ENCODE assay signal across 32 cellular contexts in the genomic region with DNA sequence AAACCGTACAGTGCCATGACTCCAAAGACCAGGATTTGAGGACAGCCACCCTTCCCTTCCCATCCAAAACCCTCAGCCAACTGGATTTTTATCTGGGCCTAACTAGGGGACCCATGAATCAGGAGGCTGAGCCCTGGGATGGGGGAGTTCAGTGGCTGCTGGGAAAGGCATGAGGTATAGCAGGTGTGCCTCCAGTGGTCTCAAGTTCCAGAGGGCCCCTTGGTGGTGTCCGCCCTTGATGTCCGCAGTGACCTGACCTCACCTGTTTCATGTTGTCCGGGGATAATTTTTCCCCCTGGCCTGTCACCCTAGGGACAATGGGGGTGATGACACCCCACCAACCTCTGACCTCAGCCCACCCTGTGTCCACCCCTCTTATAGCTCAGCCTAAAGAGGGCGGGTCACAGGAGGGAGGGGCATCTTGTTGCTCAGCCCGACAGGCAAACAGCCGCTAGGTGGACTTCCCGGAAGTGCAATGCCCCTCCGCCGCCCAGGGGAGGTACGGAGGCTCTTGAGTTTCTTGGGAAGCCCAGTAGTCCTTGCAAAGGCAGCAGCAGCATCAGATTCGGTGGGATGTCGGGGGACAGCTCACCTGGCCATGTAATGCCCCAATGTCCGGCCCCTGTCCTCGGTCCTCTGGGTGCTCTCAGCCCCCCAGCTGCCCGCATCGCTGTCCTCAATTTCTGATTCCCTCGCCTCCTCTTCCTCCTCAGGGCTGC. TPM values are rescaled to one million over a fixed set of nuclear protein-coding genes. Genes with fewer than 3 reads are reported as not detected.
"Had no signal": no experiment of that assay in that cellular context is flagged by ENCODE, and none has a peak within 500 bp of the region (broad histone marks: within the 10 kb centered on the region; RNA-seq: fewer than 3 reads in every experiment).

No MANE protein-coding gene starts in this region.

- ATAC-seq: activated CD4-positive, CD25-positive, alpha-beta regulatory T cell treated with anti-CD3 and anti-CD28 coated beads, Interleukin-2, amount 50 U/mL, for 24 hours; activated CD8-positive, alpha-beta T cell treated with anti-CD3 and anti-CD28 coated beads for 36 hours; activated naive CD4-positive, alpha-beta T cell treated with anti-CD3 and anti-CD28 coated beads, Interleukin-2, amount 50 U/mL, for 72 hours; activated T-cell treated with anti-CD3 and anti-CD28 coated beads, Interleukin-2, amount 50 U/mL, for 4 hours; activated T-helper 17 cell treated with anti-CD3 and anti-CD28 coated beads, Interleukin-2, amount 50 U/mL, for 72 hours; esophagus mucosa; heart left ventricle; T-helper 17 cell had no signal

- H3K4me1 ChIP-seq: ascending aorta, breast epithelium had no signal

- H3K27ac ChIP-seq: ascending aorta, breast epithelium, cardiac muscle cell, coronary artery, heart left ventricle had no signal

- H3K27me3 ChIP-seq: breast epithelium, cardiac muscle cell had no signal

- H3K9me3 ChIP-seq: ascending aorta, breast epithelium, heart left ventricle had no signal

- H3K4me3 ChIP-seq: ascending aorta, breast epithelium, cardiac muscle cell, coronary artery, dorsolateral prefrontal cortex, heart left ventricle had no signal

- H3K36me3 ChIP-seq: ascending aorta, breast epithelium, heart left ventricle had no signal

- FAIRE-seq: frontal cortex had no signal

- DNase-seq: activated B cell treated with CpG ODN at 0.5 μM for 24 hours; activated CD4-positive, alpha-beta T cell treated with anti-CD3 and anti-CD28 coated beads for 48 hours; activated CD4-positive, alpha-beta T cell treated with anti-CD3 and anti-CD28 coated beads, Interleukin-2, amount 50 U/mL, for 1 hour; activated CD4-positive, alpha-beta T cell treated with anti-CD3 and anti-CD28 coated beads, Interleukin-2, amount 50 U/mL, for 48 hours; activated CD8-positive, alpha-beta memory T cell treated with anti-CD3 and anti-CD28 coated beads for 24 hours; activated CD8-positive, alpha-beta T cell treated with anti-CD3 and anti-CD28 coated beads for 36 hours; activated gamma-delta T cell; activated naive CD4-positive, alpha-beta T cell; activated naive CD4-positive, alpha-beta T cell treated with anti-CD3 and anti-CD28 coated beads, Interleukin-2, amount 10 ng/mL, durations not matched to agents 7 days and 5 days; activated naive CD8-positive, alpha-beta T cell treated with anti-CD3 and anti-CD28 coated beads, Interleukin-2, amount 10 ng/mL, durations not matched to agents 7 days and 5 days; activated T-cell treated with anti-CD3 and anti-CD28 coated beads, Interleukin-2, amount 50 U/mL, for 4 hours; dorsolateral prefrontal cortex; effector memory CD4-positive, alpha-beta T cell; foreskin fibroblast; glutamatergic neuron; heart left ventricle; T-helper 1 cell; T-helper 17 cell; T1000; WERI-Rb-1 had no signal

RNA-seq across cellular contexts. Expression of a gene that starts 13.8 kb away (rescaled TPM):
- total RNA-seq: activated CD8-positive, alpha-beta T cell treated with anti-CD3 and anti-CD28 coated beads for 36 hours; activated naive CD4-positive, alpha-beta T cell treated with anti-CD3 and anti-CD28 coated beads, Interleukin-2, amount 50 U/mL, for 72 hours; activated T-helper 17 cell treated with anti-CD3 and anti-CD28 coated beads, Interleukin-2, amount 50 U/mL, for 72 hours; ascending aorta; cardiac muscle cell; cerebellum; endodermal cell; epithelial cell of proximal tubule; frontal cortex; T-helper 17 cell had no signal
- polyA plus RNA-seq: cardiac muscle cell had no signal

RNA-seq across cellular contexts. Expression of a gene that starts 44.8 kb away (rescaled TPM):
- total RNA-seq: activated B cell treated with CpG ODN at 0.5 μM for 24 hours; activated CD8-positive, alpha-beta T cell treated with anti-CD3 and anti-CD28 coated beads for 36 hours; activated naive CD4-positive, alpha-beta T cell treated with anti-CD3 and anti-CD28 coated beads, Interleukin-2, amount 50 U/mL, for 72 hours; activated naive CD8-positive, alpha-beta T cell treated with anti-CD3 and anti-CD28 coated beads, Interleukin-2, amount 10 ng/mL, durations not matched to agents 7 days and 5 days; activated T-cell treated with anti-CD3 and anti-CD28 coated beads, Interleukin-2, amount 50 U/mL, for 4 hours; activated T-helper 17 cell treated with anti-CD3 and anti-CD28 coated beads, Interleukin-2, amount 50 U/mL, for 72 hours; frontal cortex; T-helper 17 cell had no signal
- polyA plus RNA-seq: cardiac muscle cell had no signal
